ENCODE assay signal across 2 cellular contexts in the genomic region with DNA sequence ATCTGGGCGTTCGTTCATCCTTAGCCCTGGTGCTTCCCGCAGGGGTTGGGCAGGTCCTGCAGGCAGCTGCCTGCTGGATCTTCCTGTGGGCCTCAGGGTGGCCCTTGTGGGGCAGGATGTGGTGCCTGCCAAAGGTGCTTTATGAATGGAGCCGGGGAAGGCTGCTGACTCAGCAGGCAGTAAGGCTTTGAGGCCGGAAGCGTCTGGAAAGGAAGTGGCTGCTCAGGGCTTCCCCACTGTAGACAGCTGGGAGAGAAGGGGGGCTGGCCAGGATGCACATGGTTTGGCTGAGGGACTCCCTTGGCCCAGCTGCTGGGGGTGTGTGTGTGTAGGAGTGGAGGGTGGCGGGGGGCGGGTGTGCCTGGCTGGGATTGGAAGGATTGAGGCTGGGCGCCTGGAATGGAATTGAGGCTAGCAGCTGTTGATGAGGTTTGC.
TF ChIP-seq lines count a peak whose summit lies in the region.

No MANE protein-coding gene starts in this region.

TF ChIP-seq in HEK293, 187 proteins besides CTCF, POLR2A, EP300 and RAD21 (continued from another document and continues in another):
- TF ChIP-seq SCRT1 (tag by site-specific recombination; IDR thresholded peaks at IDR 0.05; ENCODE audit: borderline replicate concordance) = no peak
- no peak for TF ChIP-seq ZNF354C (tag by site-specific recombination; IDR thresholded peaks at IDR 0.05; ENCODE audit: borderline replicate concordance, low read depth)
- TF ChIP-seq WT1 (tag by site-specific recombination; IDR thresholded peaks at IDR 0.05) = no peak
- no peak for TF ChIP-seq ZFP3 (tag by site-specific recombination; IDR thresholded peaks at IDR 0.05; ENCODE audit: low read depth)
- TF ChIP-seq ZNF791 (tag by site-specific recombination; IDR thresholded peaks at IDR 0.05) = no peak
- peak; percentile 57; the same call in 1 of the 2 replicates for TF ChIP-seq ZNF423 (tag by site-specific recombination; IDR thresholded peaks at IDR 0.05)
- TF ChIP-seq, protein P1, sequence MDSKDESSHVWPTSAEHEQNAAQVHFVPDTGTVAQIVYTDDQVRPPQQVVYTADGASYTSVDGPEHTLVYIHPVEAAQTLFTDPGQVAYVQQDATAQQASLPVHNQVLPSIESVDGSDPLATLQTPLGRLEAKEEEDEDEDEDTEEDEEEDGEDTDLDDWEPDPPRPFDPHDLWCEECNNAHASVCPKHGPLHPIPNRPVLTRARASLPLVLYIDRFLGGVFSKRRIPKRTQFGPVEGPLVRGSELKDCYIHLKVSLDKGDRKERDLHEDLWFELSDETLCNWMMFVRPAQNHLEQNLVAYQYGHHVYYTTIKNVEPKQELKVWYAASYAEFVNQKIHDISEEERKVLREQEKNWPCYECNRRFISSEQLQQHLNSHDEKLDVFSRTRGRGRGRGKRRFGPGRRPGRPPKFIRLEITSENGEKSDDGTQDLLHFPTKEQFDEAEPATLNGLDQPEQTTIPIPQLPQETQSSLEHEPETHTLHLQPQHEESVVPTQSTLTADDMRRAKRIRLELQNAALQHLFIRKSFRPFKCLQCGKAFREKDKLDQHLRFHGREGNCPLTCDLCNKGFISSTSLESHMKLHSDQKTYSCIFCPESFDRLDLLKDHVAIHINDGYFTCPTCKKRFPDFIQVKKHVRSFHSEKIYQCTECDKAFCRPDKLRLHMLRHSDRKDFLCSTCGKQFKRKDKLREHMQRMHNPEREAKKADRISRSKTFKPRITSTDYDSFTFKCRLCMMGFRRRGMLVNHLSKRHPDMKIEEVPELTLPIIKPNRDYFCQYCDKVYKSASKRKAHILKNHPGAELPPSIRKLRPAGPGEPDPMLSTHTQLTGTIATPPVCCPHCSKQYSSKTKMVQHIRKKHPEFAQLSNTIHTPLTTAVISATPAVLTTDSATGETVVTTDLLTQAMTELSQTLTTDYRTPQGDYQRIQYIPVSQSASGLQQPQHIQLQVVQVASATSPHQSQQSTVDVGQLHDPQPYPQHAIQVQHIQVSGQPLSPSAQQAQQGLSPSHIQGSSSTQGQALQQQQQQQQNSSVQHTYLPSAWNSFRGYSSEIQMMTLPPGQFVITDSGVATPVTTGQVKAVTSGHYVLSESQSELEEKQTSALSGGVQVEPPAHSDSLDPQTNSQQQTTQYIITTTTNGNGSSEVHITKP (tag by site-specific recombination; IDR thresholded peaks at IDR 0.05) = no peak; the same call in none of the 2 replicates
- TF ChIP-seq ZNF624 (tag by site-specific recombination; IDR thresholded peaks at IDR 0.05) = no peak
- no peak for TF ChIP-seq ZNF394 (tag by site-specific recombination; IDR thresholded peaks at IDR 0.05; ENCODE audit: borderline replicate concordance)
- TF ChIP-seq, protein P2, sequence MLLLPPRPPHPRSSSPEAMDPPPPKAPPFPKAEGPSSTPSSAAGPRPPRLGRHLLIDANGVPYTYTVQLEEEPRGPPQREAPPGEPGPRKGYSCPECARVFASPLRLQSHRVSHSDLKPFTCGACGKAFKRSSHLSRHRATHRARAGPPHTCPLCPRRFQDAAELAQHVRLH (tag by site-specific recombination; IDR thresholded peaks at IDR 0.05) = no peak
- TF ChIP-seq, protein P3, sequence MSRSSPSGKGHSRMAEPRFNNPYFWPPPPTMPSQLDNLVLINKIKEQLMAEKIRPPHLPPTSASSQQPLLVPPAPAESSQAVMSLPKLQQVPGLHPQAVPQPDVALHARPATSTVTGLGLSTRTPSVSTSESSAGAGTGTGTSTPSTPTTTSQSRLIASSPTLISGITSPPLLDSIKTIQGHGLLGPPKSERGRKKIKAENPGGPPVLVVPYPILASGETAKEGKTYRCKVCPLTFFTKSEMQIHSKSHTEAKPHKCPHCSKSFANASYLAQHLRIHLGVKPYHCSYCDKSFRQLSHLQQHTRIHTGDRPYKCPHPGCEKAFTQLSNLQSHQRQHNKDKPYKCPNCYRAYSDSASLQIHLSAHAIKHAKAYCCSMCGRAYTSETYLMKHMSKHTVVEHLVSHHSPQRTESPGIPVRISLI (tag by site-specific recombination; IDR thresholded peaks at IDR 0.05) = no peak
- no peak for TF ChIP-seq ZNF747 (tag by site-specific recombination; IDR thresholded peaks at IDR 0.05)
- no peak for TF ChIP-seq ZNF24 (tag by site-specific recombination; IDR thresholded peaks at IDR 0.05)
- TF ChIP-seq ZNF660 (tag by site-specific recombination; IDR thresholded peaks at IDR 0.05) = no peak
- TF ChIP-seq ZNF585B (tag by site-specific recombination; IDR thresholded peaks at IDR 0.05) = no peak
- peak; percentile 85 for TF ChIP-seq ZIC2 (tag by site-specific recombination; IDR thresholded peaks at IDR 0.05)
- no peak for TF ChIP-seq ZNF658 (tag by site-specific recombination; IDR thresholded peaks at IDR 0.05)
- no peak for TF ChIP-seq ZNF169 (tag by site-specific recombination; IDR thresholded peaks at IDR 0.05)
- TF ChIP-seq ZNF544 (tag by site-specific recombination; IDR thresholded peaks at IDR 0.05) = no peak
- no peak for TF ChIP-seq KLF7 (tag by site-specific recombination; IDR thresholded peaks at IDR 0.05; ENCODE audit: borderline replicate concordance)
- TF ChIP-seq ZNF266 (tag by site-specific recombination; IDR thresholded peaks at IDR 0.05; ENCODE audit: low read depth) = no peak
- TF ChIP-seq ZNF777 (tag by site-specific recombination; IDR thresholded peaks at IDR 0.05; ENCODE audit: borderline replicate concordance) = no peak
- no peak for TF ChIP-seq ZNF132 (tag by site-specific recombination; IDR thresholded peaks at IDR 0.05; ENCODE audit: borderline replicate concordance)
- TF ChIP-seq, protein P4, sequence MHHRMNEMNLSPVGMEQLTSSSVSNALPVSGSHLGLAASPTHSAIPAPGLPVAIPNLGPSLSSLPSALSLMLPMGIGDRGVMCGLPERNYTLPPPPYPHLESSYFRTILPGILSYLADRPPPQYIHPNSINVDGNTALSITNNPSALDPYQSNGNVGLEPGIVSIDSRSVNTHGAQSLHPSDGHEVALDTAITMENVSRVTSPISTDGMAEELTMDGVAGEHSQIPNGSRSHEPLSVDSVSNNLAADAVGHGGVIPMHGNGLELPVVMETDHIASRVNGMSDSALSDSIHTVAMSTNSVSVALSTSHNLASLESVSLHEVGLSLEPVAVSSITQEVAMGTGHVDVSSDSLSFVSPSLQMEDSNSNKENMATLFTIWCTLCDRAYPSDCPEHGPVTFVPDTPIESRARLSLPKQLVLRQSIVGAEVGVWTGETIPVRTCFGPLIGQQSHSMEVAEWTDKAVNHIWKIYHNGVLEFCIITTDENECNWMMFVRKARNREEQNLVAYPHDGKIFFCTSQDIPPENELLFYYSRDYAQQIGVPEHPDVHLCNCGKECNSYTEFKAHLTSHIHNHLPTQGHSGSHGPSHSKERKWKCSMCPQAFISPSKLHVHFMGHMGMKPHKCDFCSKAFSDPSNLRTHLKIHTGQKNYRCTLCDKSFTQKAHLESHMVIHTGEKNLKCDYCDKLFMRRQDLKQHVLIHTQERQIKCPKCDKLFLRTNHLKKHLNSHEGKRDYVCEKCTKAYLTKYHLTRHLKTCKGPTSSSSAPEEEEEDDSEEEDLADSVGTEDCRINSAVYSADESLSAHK (tag by site-specific recombination; IDR thresholded peaks at IDR 0.05) = no peak

TF ChIP-seq in HepG2, 621 proteins besides CTCF, POLR2A, EP300 and RAD21 (continued from another document):
- TF ChIP-seq ZSCAN31 (CRISPR knock-in tag; IDR thresholded peaks at IDR 0.05; ENCODE audit: low read depth) (no peak), MAFF (IDR thresholded peaks at IDR 0.05; ENCODE audit: low read depth, low read length) (peak; percentile 81), CREM (IDR thresholded peaks at IDR 0.05) (no peak), CREM (CRISPR knock-in tag; IDR thresholded peaks at IDR 0.05) (no peak), POGZ (CRISPR knock-in tag; IDR thresholded peaks at IDR 0.05) (no peak), ZNF660 (CRISPR knock-in tag; IDR thresholded peaks at IDR 0.05; ENCODE audit: borderline replicate concordance, low read depth) (no peak), RARA (CRISPR knock-in tag; IDR thresholded peaks at IDR 0.05) (no peak), ZNF224 (CRISPR knock-in tag; IDR thresholded peaks at IDR 0.05) (no peak)
- TF ChIP-seq, protein P5, sequence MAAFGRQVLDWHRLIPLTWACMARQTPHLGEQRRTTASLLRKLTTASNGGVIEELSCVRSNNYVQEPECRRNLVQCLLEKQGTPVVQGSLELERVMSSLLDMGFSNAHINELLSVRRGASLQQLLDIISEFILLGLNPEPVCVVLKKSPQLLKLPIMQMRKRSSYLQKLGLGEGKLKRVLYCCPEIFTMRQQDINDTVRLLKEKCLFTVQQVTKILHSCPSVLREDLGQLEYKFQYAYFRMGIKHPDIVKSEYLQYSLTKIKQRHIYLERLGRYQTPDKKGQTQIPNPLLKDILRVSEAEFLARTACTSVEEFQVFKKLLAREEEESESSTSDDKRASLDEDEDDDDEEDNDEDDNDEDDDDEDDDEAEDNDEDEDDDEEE (CRISPR knock-in tag; IDR thresholded peaks at IDR 0.05) = no peak
